ENCODE assay signal across 7 cellular contexts in genomic region chr11:67382481-67383136, GRCh38. TPM values are rescaled to one million over a fixed set of nuclear protein-coding genes. Genes with fewer than 3 reads are reported as not detected.
A peak's percentile ranks its signal among the peaks of the same experiment; 100 is the strongest.
DNase-seq lines count a peak whose midpoint lies in the region; TF ChIP-seq lines count a peak whose summit lies in the region.

No MANE protein-coding gene starts in this region.

- TF ChIP-seq CTCF in GM12873 (IDR thresholded peaks at IDR 0.05; ENCODE audit: insufficient read depth, low read depth, low read length, missing control alignments) (peak; percentile 100), foreskin fibroblast (IDR thresholded peaks at IDR 0.05; ENCODE audit: low read depth, low read length) (peak; percentile 97), osteocyte (IDR thresholded peaks at IDR 0.05) (peak; percentile 99), tibial nerve (IDR thresholded peaks at IDR 0.05) (peak; percentile 92 to 99 (median 97))

- WGBS in tibial nerve, 2 donors, result 26 to 28% methylated on average over 12 of the region's 12 CpGs

- H3K27me3 ChIP-seq in tibial nerve, result no peaks in the 10 kb centered on the region

- H3K4me3 Mint-ChIP-seq in osteocyte (ENCODE audit: unreplicated experiment), result no peak overlapping the region

- TF ChIP-seq POLR2A in tibial nerve (IDR thresholded peaks at IDR 0.05), result no peak

- H3K9me3 ChIP-seq in tibial nerve, result no peaks in the 10 kb centered on the region

- DNase-seq in KG1 (lab: John Stamatoyannopoulos, UW), result peak; percentile 87
- DNase-seq in SHP77 (lab: John Stamatoyannopoulos, UW), result peak; percentile 76 to 80
- peak; percentile 74 for DNase-seq in activated effector memory CD4-positive, alpha-beta T cell treated with Interleukin-2 at 50 U/mL for 16 hours
- DNase-seq in foreskin fibroblast, result peak; percentile 59 to 89
- peak; percentile 92 for DNase-seq in osteocyte (ENCODE audit: extremely low spot score, unreplicated experiment)
- DNase-seq in tibial nerve (ENCODE audit: low spot score in 2 of 2), result peak; percentile 74 to 86

- peak overlapping the region in 1 of 4 donors; percentile 13 for H3K27ac ChIP-seq in tibial nerve

- no peaks in the 10 kb centered on the region for H3K9me3 Mint-ChIP-seq in osteocyte (ENCODE audit: unreplicated experiment)

- no peaks in the 10 kb centered on the region for H3K36me3 ChIP-seq in tibial nerve

- peaks cover 30% of the 10 kb centered on the region for H3K4me1 Mint-ChIP-seq in osteocyte (ENCODE audit: unreplicated experiment)

- H3K4me3 ChIP-seq in foreskin fibroblast (ENCODE audit: low read depth in 1 of 2, low read length in 2 of 2), result no peak overlapping the region
- H3K4me3 ChIP-seq in tibial nerve, result no peak overlapping the region

- peaks cover 0 to 41% (median 8%) of the 10 kb centered on the region in 4 donors for H3K4me1 ChIP-seq in tibial nerve

- peaks cover 6% of the 10 kb centered on the region for H3K27me3 Mint-ChIP-seq in osteocyte (ENCODE audit: unreplicated experiment)

- H3K36me3 Mint-ChIP-seq in osteocyte (ENCODE audit: unreplicated experiment), result no peaks in the 10 kb centered on the region

- TF ChIP-seq EP300 in tibial nerve (IDR thresholded peaks at IDR 0.05), result peak in 1 of 2 donors; percentile 37

- no peak overlapping the region for H3K27ac Mint-ChIP-seq in osteocyte (ENCODE audit: unreplicated experiment)

RNA-seq across cellular contexts. Expression of gene RAD9A, which starts 9.2 kb away (rescaled TPM):
- total RNA-seq in osteocyte (18.5 TPM in 2 replicates), tibial nerve (10 to 100 TPM; 22.7 to 39.0 (median 36.4) TPM)

RNA-seq across cellular contexts. Expression of gene CLCF1, which starts 9.2 kb away (rescaled TPM):
- total RNA-seq in osteocyte, result 7.2 and 7.8 TPM in 2 replicates
- 10 to 100 TPM in 1 of 4 donors, 1 to 10 TPM in 3; 3.7 to 23.1 (median 5.9) TPM for total RNA-seq in tibial nerve

RNA-seq across cellular contexts. Expression of gene PPP1CA, which starts 19.0 kb away (rescaled TPM):
- 132 and 140 TPM in 2 replicates for total RNA-seq in osteocyte
- total RNA-seq in tibial nerve, result 10 to 100 TPM; 50.6 to 97.8 (median 72.7) TPM

RNA-seq across cellular contexts. Expression of gene TBC1D10C, which starts 21.3 kb away (rescaled TPM):
- total RNA-seq in osteocyte (not detected in 2 replicates), tibial nerve (1 to 10 TPM; 1.5 to 4.5 (median 2.2) TPM)

RNA-seq across cellular contexts. Expression of gene POLD4, which starts 29.3 kb away (rescaled TPM):
- 53.2 and 64.0 TPM in 2 replicates for total RNA-seq in osteocyte
- 100 to 1,000 TPM in 1 of 4 donors, 10 to 100 TPM in 3; 70.8 to 154 (median 88.5) TPM for total RNA-seq in tibial nerve
